24 cellular contexts compared by ENCODE assay signal in genomic region chrX:116031331-116031730, GRCh38.
DNase-seq lines count a peak whose midpoint lies in the region; ATAC-seq and TF ChIP-seq lines count a peak whose summit lies in the region.
"Had no signal": no experiment of that assay in that cellular context is flagged by ENCODE, and none has a peak within 500 bp of the region (broad histone marks: within the 10 kb centered on the region; RNA-seq: fewer than 3 reads in every experiment).

No MANE protein-coding gene starts in this region.

- intact Hi-C loops in MCF 10A (cut with micrococcal nuclease), result no loop called here
- intact Hi-C loops in mammary epithelial cell (cut with micrococcal nuclease), result no loop called here
- intact Hi-C loops in heart left ventricle (cut with DNase I), result no loop called here

- no peaks in the 10 kb centered on the region for H3K4me1 ChIP-seq in mammary epithelial cell (ENCODE audit: insufficient read depth, low read length)
- H3K4me1 ChIP-seq in heart left ventricle, result no peaks in the 10 kb centered on the region
- H3K4me1 ChIP-seq: A549, BLaER1 had no signal

- 0% methylated on average over 1 of the region's 1 CpG for WGBS in mammary epithelial cell (ENCODE audit: low coverage, missing lambda C conversion rate)
- WGBS in heart left ventricle, 4 donors, result 47 to 59% (median 57%) methylated on average over 1 of the region's 1 CpG

- H3K36me3 Mint-ChIP-seq in MCF 10A (ENCODE audit: insufficient read depth, unreplicated experiment), result no peaks in the 10 kb centered on the region
- H3K36me3 Mint-ChIP-seq: CD14-positive monocyte; CD4-positive, alpha-beta memory T cell; CD4-positive, CD25-positive, alpha-beta regulatory T cell; CD8-positive, alpha-beta memory T cell had no signal

- peaks cover 57% of the 10 kb centered on the region for H3K27me3 Mint-ChIP-seq in MCF 10A (ENCODE audit: insufficient read depth, unreplicated experiment)
- H3K27me3 Mint-ChIP-seq: B cell; CD4-positive, alpha-beta memory T cell; CD4-positive, CD25-positive, alpha-beta regulatory T cell had no signal

- no peaks in the 10 kb centered on the region for H3K4me1 Mint-ChIP-seq in MCF 10A (ENCODE audit: insufficient read depth, unreplicated experiment)
- H3K4me1 Mint-ChIP-seq: B cell; CD14-positive monocyte; CD4-positive, alpha-beta memory T cell; CD4-positive, CD25-positive, alpha-beta regulatory T cell; CD8-positive, alpha-beta memory T cell had no signal

- H3K4me2 ChIP-seq in mammary epithelial cell (ENCODE audit: insufficient read depth, low read depth, low read length), result no peak overlapping the region
- H3K4me2 ChIP-seq: A549, BLaER1 had no signal

- H3K4me3 Mint-ChIP-seq in MCF 10A (ENCODE audit: unreplicated experiment), result no peak overlapping the region
- H3K4me3 Mint-ChIP-seq: B cell; CD14-positive monocyte; CD4-positive, alpha-beta memory T cell; CD4-positive, CD25-positive, alpha-beta regulatory T cell; CD8-positive, alpha-beta memory T cell had no signal

- ATAC-seq in heart left ventricle, result no peak
- ATAC-seq: A549, GM12878 had no signal

- in situ Hi-C loops in mammary epithelial cell (cut with MboI; ENCODE audit: low sequenced_read_pairs in 2 of 2), result no loop called here

- no peak overlapping the region for H3K9ac ChIP-seq in mammary epithelial cell (ENCODE audit: insufficient read depth, low read length)
- H3K9ac ChIP-seq: BLaER1 had no signal

- H4K20me1 ChIP-seq in mammary epithelial cell (ENCODE audit: insufficient read depth, low read length), result no peaks in the 10 kb centered on the region
- H4K20me1 ChIP-seq: BLaER1 had no signal

- no peak overlapping the region for H3K27ac Mint-ChIP-seq in MCF 10A (ENCODE audit: low read depth, unreplicated experiment)
- H3K27ac Mint-ChIP-seq: B cell; CD14-positive monocyte; CD4-positive, alpha-beta memory T cell; CD4-positive, CD25-positive, alpha-beta regulatory T cell; CD8-positive, alpha-beta memory T cell had no signal

- peaks cover 32% of the 10 kb centered on the region for H3K9me3 Mint-ChIP-seq in MCF 10A (ENCODE audit: unreplicated experiment)

- no peak overlapping the region for H3K4me3 ChIP-seq in mammary epithelial cell (replicated peaks in 1 of 3; ENCODE audit: insufficient read depth in 1 of 3, low read depth in 2 of 3, low read length in 3 of 3)
- H3K4me3 ChIP-seq in heart left ventricle, result no peak overlapping the region
- H3K4me3 ChIP-seq: A549, BLaER1, GM12878 had no signal

- peaks cover 4% of the 10 kb centered on the region for H3K9me3 ChIP-seq in mammary epithelial cell (replicated peaks; ENCODE audit: insufficient read depth, low read length)
- H3K9me3 ChIP-seq in heart left ventricle, result peaks cover 0 to 30% (median 0%) of the 10 kb centered on the region in 12 donors
- H3K9me3 ChIP-seq: A549 had no signal

- CTCF ChIA-PET in MCF 10A (lab: Yijun Ruan, JAX), result no interaction called here
- CTCF ChIA-PET in mammary epithelial cell (lab: Charles Lee; ENCODE audit: low non-redundant PET), result no interaction called here

- no peak for TF ChIP-seq POLR2A in heart left ventricle (IDR thresholded peaks at IDR 0.05)

- dilution Hi-C loops in mammary epithelial cell (cut with HindIII; ENCODE audit: low sequenced_read_pairs), result no loop called here

- H3K27me3 ChIP-seq in mammary epithelial cell (ENCODE audit: insufficient read depth, low read length) (no peaks in the 10 kb centered on the region), heart left ventricle (peaks cover 0 to 6% (median 0%) of the 10 kb centered on the region in 9 donors)

- TF ChIP-seq CTCF in MCF 10A (IDR thresholded peaks at IDR 0.05; ENCODE audit: unreplicated experiment) (no peak), mammary epithelial cell (conservative IDR thresholded peaks at IDR 0.05 in 1 of 2, IDR thresholded peaks at IDR 0.05 in 1 of 2; ENCODE audit: extremely low read depth in 1 of 2, insufficient read depth in 1 of 2, low read depth in 1 of 2, low read length in 2 of 2) (no peak), heart left ventricle (IDR thresholded peaks at IDR 0.05) (no peak)

- H3K27ac ChIP-seq in mammary epithelial cell (ENCODE audit: insufficient read depth, low read depth, low read length), result no peak overlapping the region
- H3K27ac ChIP-seq in heart left ventricle, result no peak overlapping the region
- H3K27ac ChIP-seq: 22Rv1, A549, BLaER1 had no signal

- peak; percentile 27 for DNase-seq in MCF 10A (ENCODE audit: unreplicated experiment)
- DNase-seq in mammary epithelial cell, result no peak
- peak; percentile 59 for DNase-seq in T1000 (lab: John Stamatoyannopoulos, UW)
- DNase-seq in NCI-H1417 treated with DMSO at 0.1 percent for 48 hours (lab: John Stamatoyannopoulos, UW), result no peak
- DNase-seq in heart left ventricle, result no peak
- DNase-seq: AML-193; C1 segment of cervical spinal cord; CD4-positive, alpha-beta memory T cell; CD4-positive, CD25-positive, alpha-beta regulatory T cell; CD8-positive, alpha-beta memory T cell; COR-L47; DMS 273 treated with DMSO at 0.1 percent for 48 hours; DMS153; DMS53; DMS79; DND-41; EL; GDM1 had no signal

- H3K36me3 ChIP-seq in mammary epithelial cell (ENCODE audit: insufficient read depth, low read length), result no peaks in the 10 kb centered on the region
- no peaks in the 10 kb centered on the region for H3K36me3 ChIP-seq in heart left ventricle
- H3K36me3 ChIP-seq: BLaER1 had no signal

- H2AFZ ChIP-seq in mammary epithelial cell (ENCODE audit: low read depth, low read length), result no peak overlapping the region

- no peaks in the 10 kb centered on the region for H3K79me2 ChIP-seq in mammary epithelial cell (ENCODE audit: insufficient read depth, low read length)

- BruUV-seq in MCF 10A (replicated peaks; lab: Mats Ljungman, UMichigan) (no TSS peak), mammary epithelial cell (replicated peaks; lab: Mats Ljungman, UMichigan) (no TSS peak)

- POLR2A ChIA-PET in MCF 10A (lab: Yijun Ruan, JAX), result no interaction called here

Comparison
In these comparisons a context has a peak if more than half of its experiments do, and no peak if none do; other contexts are left out.
1. DNase-seq: peak in MCF 10A (single experiment) and T1000 (single experiment); none in mammary epithelial cell (single experiment), NCI-H1417 treated with DMSO at 0.1 percent for 48 hours (single experiment) and heart left ventricle (0 of 5).